ENCODE assay signal across 1 cellular context in the genomic region with DNA sequence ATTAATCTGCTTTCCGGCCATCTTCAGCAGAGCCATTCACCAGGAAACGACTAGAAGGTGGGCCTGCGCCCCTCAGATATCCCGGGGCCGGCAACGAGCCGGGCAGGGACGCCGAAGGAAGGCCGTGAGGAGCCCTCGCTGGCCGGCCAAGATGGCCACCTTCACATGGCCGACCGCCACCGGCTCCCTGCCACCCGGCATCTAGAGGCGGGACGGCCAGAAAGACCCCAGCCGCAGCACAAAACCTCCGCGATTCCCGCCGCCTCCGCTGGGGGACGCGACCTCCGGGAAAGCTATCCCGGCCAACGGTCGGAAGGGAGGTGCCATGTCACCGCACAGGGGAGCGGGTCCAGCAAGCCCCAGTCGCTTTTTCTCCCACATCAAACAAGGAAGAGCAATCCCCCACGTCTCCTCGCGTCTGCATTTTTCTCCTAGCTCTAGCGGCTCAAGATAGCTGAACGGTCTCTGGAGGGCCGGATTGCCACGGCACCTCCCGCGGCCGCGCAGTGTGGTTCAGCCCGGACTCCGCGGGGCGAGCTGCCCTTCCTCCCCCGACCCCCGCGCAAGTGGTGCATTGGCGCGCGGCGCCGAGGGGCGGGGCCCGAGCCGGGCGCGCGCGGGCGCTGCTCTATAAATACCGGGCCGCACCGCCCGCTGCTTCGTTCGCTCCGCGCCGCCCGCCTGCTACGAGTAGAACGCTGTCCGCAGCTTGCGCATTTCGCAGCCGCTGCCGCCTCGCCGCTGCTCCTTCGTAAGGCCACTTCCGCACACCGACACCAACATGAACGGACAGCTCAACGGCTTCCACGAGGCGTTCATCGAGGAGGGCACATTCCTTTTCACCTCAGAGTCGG.
TF ChIP-seq lines count a peak whose summit lies in the region.

A gene (plus strand): TSS at position 662 of the 854 bp plus-strand sequence. CDS start 120 bp downstream, at position 782.

TF ChIP-seq in HepG2, 621 proteins besides CTCF, POLR2A, EP300 and RAD21 (continued from another document and continues in another):
- TF ChIP-seq, protein P1, sequence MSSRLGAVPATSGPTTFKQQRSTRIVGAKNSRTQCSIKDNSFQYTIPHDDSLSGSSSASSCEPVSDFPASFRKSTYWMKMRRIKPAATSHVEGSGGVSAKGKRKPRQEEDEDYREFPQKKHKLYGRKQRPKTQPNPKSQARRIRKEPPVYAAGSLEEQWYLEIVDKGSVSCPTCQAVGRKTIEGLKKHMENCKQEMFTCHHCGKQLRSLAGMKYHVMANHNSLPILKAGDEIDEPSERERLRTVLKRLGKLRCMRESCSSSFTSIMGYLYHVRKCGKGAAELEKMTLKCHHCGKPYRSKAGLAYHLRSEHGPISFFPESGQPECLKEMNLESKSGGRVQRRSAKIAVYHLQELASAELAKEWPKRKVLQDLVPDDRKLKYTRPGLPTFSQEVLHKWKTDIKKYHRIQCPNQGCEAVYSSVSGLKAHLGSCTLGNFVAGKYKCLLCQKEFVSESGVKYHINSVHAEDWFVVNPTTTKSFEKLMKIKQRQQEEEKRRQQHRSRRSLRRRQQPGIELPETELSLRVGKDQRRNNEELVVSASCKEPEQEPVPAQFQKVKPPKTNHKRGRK (CRISPR knock-in tag; IDR thresholded peaks at IDR 0.05): no peak
- TF ChIP-seq ZNF670 (CRISPR knock-in tag; IDR thresholded peaks at IDR 0.05; ENCODE audit: borderline replicate concordance) (peak; percentile 78), GZF1 (CRISPR knock-in tag; IDR thresholded peaks at IDR 0.05) (no peak), NFIB (CRISPR knock-in tag; IDR thresholded peaks at IDR 0.05; ENCODE audit: borderline replicate concordance) (0 out of 2 replicates have a peak, but pooled peaks have one; percentile 47), ZNF614 (CRISPR knock-in tag; IDR thresholded peaks at IDR 0.05; ENCODE audit: borderline replicate concordance) (peak; percentile 14; the same call in 1 of the 2 replicates), RBFOX2 (IDR thresholded peaks at IDR 0.05; ENCODE audit: low read depth, low read length) (peak; percentile 100), RAD51 (IDR thresholded peaks at IDR 0.05; ENCODE audit: borderline replicate concordance) (no peak), GPN1 (CRISPR knock-in tag; IDR thresholded peaks at IDR 0.05; ENCODE audit: borderline replicate concordance) (peak; percentile 95; the same call in 1 of the 2 replicates), MBNL3 (CRISPR knock-in tag; conservative IDR thresholded peaks at IDR 0.05) (no peak), HDAC2 (CRISPR knock-in tag; IDR thresholded peaks at IDR 0.05) (peak; percentile 84), ZNF292 (CRISPR knock-in tag; IDR thresholded peaks at IDR 0.05; ENCODE audit: borderline replicate concordance, low read depth) (no peak), ZNF619 (CRISPR knock-in tag; IDR thresholded peaks at IDR 0.05) (no peak), TP53 (CRISPR knock-in tag; conservative IDR thresholded peaks at IDR 0.05) (peak; percentile 86; the same call in 1 of the 2 replicates), RFXAP (CRISPR knock-in tag; IDR thresholded peaks at IDR 0.05; ENCODE audit: borderline replicate concordance) (peak; percentile 46; the same call in 1 of the 2 replicates), CBX2 (IDR thresholded peaks at IDR 0.05; ENCODE audit: low read depth, low read length) (peak; percentile 50; the same call in 1 of the 2 replicates), CBX2 (CRISPR knock-in tag; IDR thresholded peaks at IDR 0.05; ENCODE audit: low read depth) (no peak), ARNT2 (CRISPR knock-in tag; IDR thresholded peaks at IDR 0.05; ENCODE audit: low read depth) (peak; percentile 89), SMARCE1 (IDR thresholded peaks at IDR 0.05; ENCODE audit: borderline replicate concordance) (peak; percentile 4; the same call in 1 of the 2 replicates), MED1 (CRISPR knock-in tag; IDR thresholded peaks at IDR 0.05) (peak; percentile 82), KLF9 (CRISPR knock-in tag; IDR thresholded peaks at IDR 0.05; ENCODE audit: low read depth) (peak; percentile 75; the same call in 1 of the 2 replicates), MXI1 (IDR thresholded peaks at IDR 0.05; ENCODE audit: borderline replicate concordance, low read depth, low read length) (peak; percentile 78; the same call in 2 of the 3 replicates), NFE2 (CRISPR knock-in tag; IDR thresholded peaks at IDR 0.05) (no peak), ZKSCAN1 (IDR thresholded peaks at IDR 0.05; ENCODE audit: low read length) (0 out of 2 replicates have a peak, but pooled peaks have one; percentile 38), KLF12 (CRISPR knock-in tag; IDR thresholded peaks at IDR 0.05; ENCODE audit: borderline replicate concordance) (0 out of 2 replicates have a peak, but pooled peaks have one; percentile 74), KAT8 (CRISPR knock-in tag; IDR thresholded peaks at IDR 0.05) (peak; percentile 76), TCF7L2 (IDR thresholded peaks at IDR 0.05; ENCODE audit: low read depth, low read length) (no peak), ZNF121 (CRISPR knock-in tag; IDR thresholded peaks at IDR 0.05) (peak; percentile 97), GABPA (IDR thresholded peaks at IDR 0.05; ENCODE audit: low read depth, low read length) (no peak), GABPA (CRISPR knock-in tag; IDR thresholded peaks at IDR 0.05; ENCODE audit: low read depth) (peak; percentile 73), ZNF136 (CRISPR knock-in tag; IDR thresholded peaks at IDR 0.05; ENCODE audit: low read depth) (peak; percentile 56; the same call in 1 of the 2 replicates), TGIF2 (CRISPR knock-in tag; IDR thresholded peaks at IDR 0.05) (peak; percentile 69), XRCC5 (optimal IDR thresholded peaks at IDR 0.05; ENCODE audit: low read length) (peak; percentile 91), RBAK (CRISPR knock-in tag; IDR thresholded peaks at IDR 0.05) (no peak)
- TF ChIP-seq, protein P2, sequence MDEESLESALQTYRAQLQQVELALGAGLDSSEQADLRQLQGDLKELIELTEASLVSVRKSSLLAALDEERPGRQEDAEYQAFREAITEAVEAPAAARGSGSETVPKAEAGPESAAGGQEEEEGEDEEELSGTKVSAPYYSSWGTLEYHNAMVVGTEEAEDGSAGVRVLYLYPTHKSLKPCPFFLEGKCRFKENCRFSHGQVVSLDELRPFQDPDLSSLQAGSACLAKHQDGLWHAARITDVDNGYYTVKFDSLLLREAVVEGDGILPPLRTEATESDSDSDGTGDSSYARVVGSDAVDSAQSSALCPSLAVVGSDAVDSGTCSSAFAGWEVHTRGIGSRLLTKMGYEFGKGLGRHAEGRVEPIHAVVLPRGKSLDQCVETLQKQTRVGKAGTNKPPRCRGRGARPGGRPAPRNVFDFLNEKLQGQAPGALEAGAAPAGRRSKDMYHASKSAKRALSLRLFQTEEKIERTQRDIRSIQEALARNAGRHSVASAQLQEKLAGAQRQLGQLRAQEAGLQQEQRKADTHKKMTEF (CRISPR knock-in tag; IDR thresholded peaks at IDR 0.05): peak; percentile 85
- TF ChIP-seq, protein P3, sequence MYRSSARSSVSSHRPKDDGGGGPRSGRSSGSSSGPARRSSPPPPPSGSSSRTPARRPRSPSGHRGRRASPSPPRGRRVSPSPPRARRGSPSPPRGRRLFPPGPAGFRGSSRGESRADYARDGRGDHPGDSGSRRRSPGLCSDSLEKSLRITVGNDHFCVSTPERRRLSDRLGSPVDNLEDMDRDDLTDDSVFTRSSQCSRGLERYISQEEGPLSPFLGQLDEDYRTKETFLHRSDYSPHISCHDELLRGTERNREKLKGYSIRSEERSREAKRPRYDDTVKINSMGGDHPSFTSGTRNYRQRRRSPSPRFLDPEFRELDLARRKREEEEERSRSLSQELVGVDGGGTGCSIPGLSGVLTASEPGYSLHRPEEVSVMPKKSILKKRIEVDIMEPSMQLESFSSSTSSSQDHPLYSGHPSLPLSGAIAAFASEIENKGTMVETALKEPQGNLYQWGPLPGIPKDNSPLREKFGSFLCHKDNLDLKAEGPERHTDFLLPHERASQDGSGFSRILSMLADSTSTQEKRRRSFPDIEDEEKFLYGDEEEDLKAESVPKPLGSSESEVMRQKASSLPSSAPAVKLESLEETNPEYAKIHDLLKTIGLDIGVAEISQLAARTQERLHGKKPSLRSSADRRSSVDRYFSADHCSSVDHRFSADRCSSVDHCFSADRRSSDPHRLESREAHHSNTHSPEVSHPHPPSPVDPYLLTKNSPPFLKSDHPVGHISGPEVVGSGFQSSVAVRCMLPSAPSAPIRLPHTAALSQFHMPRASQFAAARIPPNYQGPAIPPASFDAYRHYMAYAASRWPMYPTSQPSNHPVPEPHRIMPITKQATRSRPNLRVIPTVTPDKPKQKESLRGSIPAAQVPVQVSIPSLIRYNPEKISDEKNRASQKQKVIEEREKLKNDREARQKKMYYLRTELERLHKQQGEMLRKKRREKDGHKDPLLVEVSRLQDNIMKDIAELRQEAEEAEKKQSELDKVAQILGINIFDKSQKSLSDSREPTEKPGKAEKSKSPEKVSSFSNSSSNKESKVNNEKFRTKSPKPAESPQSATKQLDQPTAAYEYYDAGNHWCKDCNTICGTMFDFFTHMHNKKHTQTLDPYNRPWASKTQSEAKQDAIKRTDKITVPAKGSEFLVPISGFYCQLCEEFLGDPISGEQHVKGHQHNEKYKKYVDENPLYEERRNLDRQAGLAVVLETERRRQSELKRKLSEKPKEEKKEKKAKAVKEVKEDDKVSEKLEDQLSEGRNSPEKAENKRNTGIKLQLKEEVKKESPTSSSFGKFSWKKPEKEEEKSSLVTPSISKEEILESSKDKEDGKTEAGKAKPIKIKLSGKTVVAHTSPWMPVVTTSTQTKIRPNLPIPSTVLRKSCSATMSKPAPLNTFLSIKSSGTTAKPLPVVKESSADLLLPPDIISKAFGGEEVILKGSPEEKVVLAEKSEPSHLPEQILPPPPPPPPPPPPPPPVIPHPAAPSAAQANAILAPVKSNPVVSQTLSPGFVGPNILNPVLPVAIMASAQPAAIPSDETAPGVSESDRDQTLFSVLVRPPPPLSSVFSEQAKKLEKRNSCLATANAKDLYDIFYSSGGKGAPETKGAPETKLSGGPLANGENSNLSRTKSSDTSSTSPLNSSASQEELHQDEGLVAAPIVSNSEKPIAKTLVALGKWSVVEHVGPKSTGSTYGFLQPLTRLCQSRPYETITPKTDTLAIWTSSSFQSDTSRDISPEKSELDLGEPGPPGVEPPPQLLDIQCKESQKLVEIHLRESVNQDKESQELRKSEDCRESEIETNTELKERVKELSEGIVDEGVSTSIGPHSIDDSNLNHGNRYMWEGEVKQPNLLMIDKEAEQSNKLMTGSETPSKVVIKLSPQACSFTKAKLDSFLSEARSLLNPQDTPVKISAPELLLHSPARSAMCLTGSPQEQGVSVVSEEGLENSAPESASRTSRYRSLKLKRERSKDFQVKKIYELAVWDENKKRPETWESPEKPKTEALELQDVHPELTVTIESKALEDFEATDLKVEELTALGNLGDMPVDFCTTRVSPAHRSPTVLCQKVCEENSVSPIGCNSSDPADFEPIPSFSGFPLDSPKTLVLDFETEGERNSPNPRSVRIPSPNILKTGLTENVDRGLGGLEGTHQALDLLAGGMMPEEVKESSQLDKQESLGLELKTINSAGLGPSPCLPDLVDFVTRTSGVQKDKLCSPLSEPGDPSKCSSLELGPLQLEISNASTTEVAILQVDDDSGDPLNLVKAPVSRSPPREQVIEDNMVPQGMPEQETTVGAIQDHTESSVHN (CRISPR knock-in tag; IDR thresholded peaks at IDR 0.05): peak; percentile 17; the same call in 1 of the 2 replicates
- TF ChIP-seq, protein P4, sequence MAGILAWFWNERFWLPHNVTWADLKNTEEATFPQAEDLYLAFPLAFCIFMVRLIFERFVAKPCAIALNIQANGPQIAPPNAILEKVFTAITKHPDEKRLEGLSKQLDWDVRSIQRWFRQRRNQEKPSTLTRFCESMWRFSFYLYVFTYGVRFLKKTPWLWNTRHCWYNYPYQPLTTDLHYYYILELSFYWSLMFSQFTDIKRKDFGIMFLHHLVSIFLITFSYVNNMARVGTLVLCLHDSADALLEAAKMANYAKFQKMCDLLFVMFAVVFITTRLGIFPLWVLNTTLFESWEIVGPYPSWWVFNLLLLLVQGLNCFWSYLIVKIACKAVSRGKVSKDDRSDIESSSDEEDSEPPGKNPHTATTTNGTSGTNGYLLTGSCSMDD (CRISPR knock-in tag; IDR thresholded peaks at IDR 0.05): peak; percentile 80; the same call in 1 of the 2 replicates
- TF ChIP-seq, protein P5, sequence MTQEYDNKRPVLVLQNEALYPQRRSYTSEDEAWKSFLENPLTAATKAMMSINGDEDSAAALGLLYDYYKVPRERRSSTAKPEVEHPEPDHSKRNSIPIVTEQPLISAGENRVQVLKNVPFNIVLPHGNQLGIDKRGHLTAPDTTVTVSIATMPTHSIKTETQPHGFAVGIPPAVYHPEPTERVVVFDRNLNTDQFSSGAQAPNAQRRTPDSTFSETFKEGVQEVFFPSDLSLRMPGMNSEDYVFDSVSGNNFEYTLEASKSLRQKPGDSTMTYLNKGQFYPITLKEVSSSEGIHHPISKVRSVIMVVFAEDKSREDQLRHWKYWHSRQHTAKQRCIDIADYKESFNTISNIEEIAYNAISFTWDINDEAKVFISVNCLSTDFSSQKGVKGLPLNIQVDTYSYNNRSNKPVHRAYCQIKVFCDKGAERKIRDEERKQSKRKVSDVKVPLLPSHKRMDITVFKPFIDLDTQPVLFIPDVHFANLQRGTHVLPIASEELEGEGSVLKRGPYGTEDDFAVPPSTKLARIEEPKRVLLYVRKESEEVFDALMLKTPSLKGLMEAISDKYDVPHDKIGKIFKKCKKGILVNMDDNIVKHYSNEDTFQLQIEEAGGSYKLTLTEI (CRISPR knock-in tag; conservative IDR thresholded peaks at IDR 0.05): no peak
- TF ChIP-seq, protein P6, sequence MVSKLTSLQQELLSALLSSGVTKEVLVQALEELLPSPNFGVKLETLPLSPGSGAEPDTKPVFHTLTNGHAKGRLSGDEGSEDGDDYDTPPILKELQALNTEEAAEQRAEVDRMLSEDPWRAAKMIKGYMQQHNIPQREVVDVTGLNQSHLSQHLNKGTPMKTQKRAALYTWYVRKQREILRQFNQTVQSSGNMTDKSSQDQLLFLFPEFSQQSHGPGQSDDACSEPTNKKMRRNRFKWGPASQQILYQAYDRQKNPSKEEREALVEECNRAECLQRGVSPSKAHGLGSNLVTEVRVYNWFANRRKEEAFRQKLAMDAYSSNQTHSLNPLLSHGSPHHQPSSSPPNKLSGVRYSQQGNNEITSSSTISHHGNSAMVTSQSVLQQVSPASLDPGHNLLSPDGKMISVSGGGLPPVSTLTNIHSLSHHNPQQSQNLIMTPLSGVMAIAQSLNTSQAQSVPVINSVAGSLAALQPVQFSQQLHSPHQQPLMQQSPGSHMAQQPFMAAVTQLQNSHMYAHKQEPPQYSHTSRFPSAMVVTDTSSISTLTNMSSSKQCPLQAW (CRISPR knock-in tag; IDR thresholded peaks at IDR 0.05): peak; percentile 90
